16 cellular contexts compared by ENCODE assay signal in the genomic region with DNA sequence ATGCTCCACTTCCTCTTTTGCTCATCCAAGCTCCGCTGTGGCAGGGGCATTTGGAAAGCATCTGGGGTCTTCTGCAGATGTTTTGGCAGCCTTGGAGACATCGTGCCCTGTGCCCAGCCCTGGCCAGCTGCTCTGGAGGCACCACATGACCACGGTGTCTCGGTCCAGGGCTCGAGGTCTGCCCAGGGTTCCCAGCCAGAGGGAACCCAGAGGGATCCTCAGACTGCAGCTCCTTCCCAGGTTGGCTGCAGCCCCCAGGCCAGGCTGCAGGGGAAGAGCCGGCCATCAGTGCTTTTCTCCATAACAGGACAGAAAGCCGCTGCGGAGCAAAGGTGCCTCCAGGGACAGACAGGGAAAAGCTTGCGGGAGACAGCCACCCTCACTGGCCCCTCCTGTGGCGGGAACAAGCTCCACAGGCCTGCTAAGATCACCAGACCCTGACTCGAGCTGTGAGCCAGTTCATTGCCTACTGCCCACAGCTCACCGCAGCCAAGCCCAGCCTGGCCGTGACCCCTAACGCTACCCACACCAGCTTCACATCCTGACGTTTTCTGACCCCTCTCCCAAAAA.
DNase-seq lines count a peak whose midpoint lies in the region; ATAC-seq and TF ChIP-seq lines count a peak whose summit lies in the region.
"Had no signal": no experiment of that assay in that cellular context is flagged by ENCODE, and none has a peak within 500 bp of the region (broad histone marks: within the 10 kb centered on the region; RNA-seq: fewer than 3 reads in every experiment).

No MANE protein-coding gene starts in this region.

- no peaks in the 10 kb centered on the region for H3K27me3 Mint-ChIP-seq in neural crest cell (ENCODE audit: low read depth)
- H3K27me3 Mint-ChIP-seq: CD4-positive, alpha-beta T cell had no signal

- DNase-seq in choroid plexus epithelial cell (ENCODE audit: low read depth) (peak; percentile 48), neural crest cell (ENCODE audit: low read depth, low spot score) (no peak), NCI-H1436 treated with DMSO at 0.1 percent for 48 hours (lab: John Stamatoyannopoulos, UW) (no peak), D341Med (ENCODE audit: low spot score) (no peak), T1000 (lab: John Stamatoyannopoulos, UW) (no peak)
- DNase-seq: CD4-positive, alpha-beta T cell; mammary epithelial cell; NCI-H1105 treated with DMSO at 0.1 percent for 48 hours; NCI-H526; stimulated activated CD4-positive, alpha-beta T cell treated with anti-CD3 and anti-CD28 coated beads, Interleukin-2, amount 100 ng/mL, for 48 hours; stimulated activated naive CD4-positive, alpha-beta T cell treated with Interleukin-2 at 50 U/mL for 16 hours had no signal

- H4K20me1 ChIP-seq in BLaER1 treated with 17β-estradiol and CSF1 and Interleukin-3, amounts not matched to agents 10 nM and 100 nM: peaks cover 0 to 5% (median 0%) of the 10 kb centered on the region in 11 experiments; a peak in 1 of 22 replicates

- H3K9me3 ChIP-seq in BLaER1 treated with 17β-estradiol and CSF1 and Interleukin-3, amounts not matched to agents 10 nM and 100 nM (replicated peaks in 1 of 11): no peaks in the 10 kb centered on the region
- H3K9me3 ChIP-seq: SJSA1 had no signal

- peaks cover 38 to 85% (median 72%) of the 10 kb centered on the region in 10 experiments for H3K4me1 ChIP-seq in BLaER1 treated with 17β-estradiol and CSF1 and Interleukin-3, amounts not matched to agents 10 nM and 100 nM

- no peak overlapping the region for H3K4me3 ChIP-seq in BLaER1 treated with 17β-estradiol and CSF1 and Interleukin-3, amounts not matched to agents 10 nM and 100 nM
- H3K4me3 ChIP-seq in choroid plexus epithelial cell (ENCODE audit: low read depth, low read length): no peak overlapping the region
- H3K4me3 ChIP-seq: SJSA1 had no signal

- H3K4me1 Mint-ChIP-seq in neural crest cell: peaks cover 9% of the 10 kb centered on the region

- H3K4me3 Mint-ChIP-seq in neural crest cell: no peak overlapping the region
- H3K4me3 Mint-ChIP-seq: CD4-positive, alpha-beta T cell had no signal

- TF ChIP-seq RAD21 in Ishikawa (IDR thresholded peaks at IDR 0.05; ENCODE audit: low read depth): no peak

- peak overlapping the region in 1 of 11 experiments; percentile 44; a peak in 1 of 22 replicates for H3K9ac ChIP-seq in BLaER1 treated with 17β-estradiol and CSF1 and Interleukin-3, amounts not matched to agents 10 nM and 100 nM

- peak; percentile 34 for TF ChIP-seq CTCF in choroid plexus epithelial cell (conservative IDR thresholded peaks at IDR 0.05; ENCODE audit: low read depth, low read length)
- no peak for TF ChIP-seq CTCF in neural crest cell (conservative IDR thresholded peaks at IDR 0.05)

- no peaks in the 10 kb centered on the region for H3K36me3 ChIP-seq in BLaER1 treated with 17β-estradiol and CSF1 and Interleukin-3, amounts not matched to agents 10 nM and 100 nM
- H3K36me3 ChIP-seq: SJSA1 had no signal

- peak overlapping the region; percentile 35 for H3K27ac Mint-ChIP-seq in neural crest cell (ENCODE audit: unreplicated experiment)
- H3K27ac Mint-ChIP-seq: CD4-positive, alpha-beta T cell had no signal

- H3K27me3 ChIP-seq in BLaER1 treated with 17β-estradiol and CSF1 and Interleukin-3, amounts not matched to agents 10 nM and 100 nM: 0 out of 22 replicates have a peak, but pooled peaks cover 0 to 3% (median 0%) of the 10 kb centered on the region in 11 experiments
- H3K27me3 ChIP-seq: SJSA1 had no signal

- H3K36me3 Mint-ChIP-seq in neural crest cell (ENCODE audit: low read depth): no peaks in the 10 kb centered on the region

- no peak for ATAC-seq in GM18870 (IDR thresholded peaks at IDR 0.05; ENCODE audit: unreplicated experiment)
- ATAC-seq: activated CD4-positive, CD25-positive, alpha-beta regulatory T cell treated with anti-CD3 and anti-CD28 coated beads, Interleukin-2, amount 50 U/mL, for 24 hours had no signal

- peak overlapping the region; percentile 25 to 78 (median 61); a peak in 21 of 22 replicates for H3K4me2 ChIP-seq in BLaER1 treated with 17β-estradiol and CSF1 and Interleukin-3, amounts not matched to agents 10 nM and 100 nM

- TF ChIP-seq EP300 in Ishikawa (IDR thresholded peaks at IDR 0.05; ENCODE audit: borderline replicate concordance): no peak

- H3K9me3 Mint-ChIP-seq in neural crest cell: no peaks in the 10 kb centered on the region
- H3K9me3 Mint-ChIP-seq: CD4-positive, alpha-beta T cell had no signal

- H3K27ac ChIP-seq in BLaER1 treated with 17β-estradiol and CSF1 and Interleukin-3, amounts not matched to agents 10 nM and 100 nM: peak overlapping the region in 2 of 11 experiments; percentile 2 to 7; a peak in 1 of 22 replicates
- H3K27ac ChIP-seq: SJSA1 had no signal

TF ChIP-seq in Ishikawa, 13 proteins besides CTCF, POLR2A, EP300 and RAD21:
- TF ChIP-seq, protein P1, sequence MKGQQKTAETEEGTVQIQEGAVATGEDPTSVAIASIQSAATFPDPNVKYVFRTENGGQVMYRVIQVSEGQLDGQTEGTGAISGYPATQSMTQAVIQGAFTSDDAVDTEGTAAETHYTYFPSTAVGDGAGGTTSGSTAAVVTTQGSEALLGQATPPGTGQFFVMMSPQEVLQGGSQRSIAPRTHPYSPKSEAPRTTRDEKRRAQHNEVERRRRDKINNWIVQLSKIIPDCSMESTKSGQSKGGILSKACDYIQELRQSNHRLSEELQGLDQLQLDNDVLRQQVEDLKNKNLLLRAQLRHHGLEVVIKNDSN (IDR thresholded peaks at IDR 0.05): 0 out of 2 replicates have a peak, but pooled peaks have one; percentile 8
- TF ChIP-seq, protein P2, sequence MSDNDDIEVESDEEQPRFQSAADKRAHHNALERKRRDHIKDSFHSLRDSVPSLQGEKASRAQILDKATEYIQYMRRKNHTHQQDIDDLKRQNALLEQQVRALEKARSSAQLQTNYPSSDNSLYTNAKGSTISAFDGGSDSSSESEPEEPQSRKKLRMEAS (IDR thresholded peaks at IDR 0.05): 0 out of 2 replicates have a peak, but pooled peaks have one; percentile 20
- TF ChIP-seq TCF12 (IDR thresholded peaks at IDR 0.05; ENCODE audit: low read depth) (no peak), ZBTB7A (IDR thresholded peaks at IDR 0.05; ENCODE audit: low read depth) (no peak), CEBPB (IDR thresholded peaks at IDR 0.05) (no peak)
